Comparison of ENCODE assay signal across 14 cellular contexts in genomic region chr9:126548312-126548711, GRCh38.
DNase-seq lines count a peak whose midpoint lies in the region; ATAC-seq, FAIRE-seq and TF ChIP-seq lines count a peak whose summit lies in the region.
"Had no signal": no experiment of that assay in that cellular context is flagged by ENCODE, and none has a peak within 500 bp of the region (broad histone marks: within the 10 kb centered on the region; RNA-seq: fewer than 3 reads in every experiment).

No MANE protein-coding gene starts in this region.

- H4K20me1 ChIP-seq in IMR-90 (ENCODE audit: insufficient read depth, low read length): peaks cover 2% of the 10 kb centered on the region; the same call in 1 of the 2 replicates

- TF ChIP-seq RAD21 in IMR-90 (IDR thresholded peaks at IDR 0.05; ENCODE audit: low read length): no peak

- H3K4ac ChIP-seq in IMR-90 (ENCODE audit: low read depth, low read length): no peak overlapping the region

- peaks cover 0 to 2% (median 0%) of the 10 kb centered on the region in 7 donors for H3K9me3 Mint-ChIP-seq in CD14-positive monocyte
- H3K9me3 Mint-ChIP-seq: CD8-positive, alpha-beta memory T cell had no signal

- peak; percentile 23 for DNase-seq in CD14-positive monocyte (ENCODE audit: low spot score)
- no peak for DNase-seq in IMR-90
- peak; percentile 62 for DNase-seq in left lobe of liver (ENCODE audit: low spot score)
- peak; percentile 55 for DNase-seq in small intestine
- no peak for DNase-seq in stimulated activated CD4-positive, alpha-beta T cell treated with anti-CD3 and anti-CD28 coated beads, Interleukin-15, amount 100 ng/mL, for 24 hours
- DNase-seq in NCI-H1048 (lab: John Stamatoyannopoulos, UW): no peak
- DNase-seq: Caco-2; CD8-positive, alpha-beta memory T cell; HCEC 1CT had no signal

- H3K9ac ChIP-seq in IMR-90 (ENCODE audit: low read depth, low read length): no peak overlapping the region

- H3K4me3 ChIP-seq in IMR-90 (ENCODE audit: insufficient read depth, low read depth, low read length) (no peak overlapping the region), small intestine (ENCODE audit: low read depth in 1 of 2, low read length in 2 of 2) (no peak overlapping the region)
- H3K4me3 ChIP-seq: GM12878 had no signal

- no peak overlapping the region for H3K4me3 Mint-ChIP-seq in CD14-positive monocyte
- H3K4me3 Mint-ChIP-seq: CD8-positive, alpha-beta memory T cell had no signal

- no peak overlapping the region for H2BK20ac ChIP-seq in IMR-90 (ENCODE audit: low read depth, low read length)

- H4K8ac ChIP-seq in IMR-90 (ENCODE audit: low read depth in 2 of 2, low read length in 2 of 2): no peak overlapping the region

- TF ChIP-seq CTCF in CD14-positive monocyte (IDR thresholded peaks at IDR 0.05): no peak
- no peak for TF ChIP-seq CTCF in IMR-90 (conservative IDR thresholded peaks at IDR 0.05; ENCODE audit: low read depth, low read length)

- CTCF ChIA-PET in IMR-90 (lab: Yijun Ruan, JAX): no interaction called here

- in situ Hi-C loops in IMR-90 (cut with MboI; ENCODE audit: low sequenced_read_pairs): no loop called here

- H3K27me3 Mint-ChIP-seq in CD14-positive monocyte (ENCODE audit: low read depth in 3 of 3): peaks cover 0 to 6% (median 0%) of the 10 kb centered on the region in 3 donors

- 63% methylated on average over 5 of the region's 7 CpGs; no CpG with 5 or more reads in 1 of the 2 experiments for WGBS in IMR-90 (ENCODE audit: extremely low coverage in 2 of 2, insufficient read length in 1 of 2), 2 experiments
- WGBS in small intestine, 3 donors: 39 to 71% (median 44%) methylated on average over 6 to 7 of the region's 7 CpGs

- no peak overlapping the region for H3K4me2 ChIP-seq in IMR-90 (ENCODE audit: low read depth, low read length)

- no peak overlapping the region for H3K14ac ChIP-seq in IMR-90 (replicated peaks; ENCODE audit: low read depth, low read length)

- H3K27me3 ChIP-seq in IMR-90 (ENCODE audit: control insufficient read depth, insufficient read depth, low read length) (peaks cover 42% of the 10 kb centered on the region), small intestine (ENCODE audit: control insufficient read depth in 2 of 2, insufficient read depth in 2 of 2, low read length in 2 of 2) (no peaks in the 10 kb centered on the region)

- H3K36me3 ChIP-seq in IMR-90 (ENCODE audit: control insufficient read depth, insufficient read depth, low read length) (no peaks in the 10 kb centered on the region), small intestine (ENCODE audit: control insufficient read depth in 2 of 2, insufficient read depth in 2 of 2, low read length in 2 of 2) (no peaks in the 10 kb centered on the region)

- no peak for FAIRE-seq in small intestine (lab: Jason Lieb, UNC)
- FAIRE-seq: GM12878, H1 had no signal

- POLR2A ChIA-PET in IMR-90 (lab: Charles Lee; ENCODE audit: unreplicated experiment): no interaction called here

- no peak overlapping the region for H2AFZ ChIP-seq in IMR-90 (replicated peaks; ENCODE audit: low read length, poor library complexity)

- no peak overlapping the region for H3K56ac ChIP-seq in IMR-90 (ENCODE audit: extremely low read depth, insufficient read depth, low read length)

- peaks cover 2% of the 10 kb centered on the region for H3K4me1 Mint-ChIP-seq in CD14-positive monocyte
- H3K4me1 Mint-ChIP-seq: CD8-positive, alpha-beta memory T cell had no signal

- no peak overlapping the region for H3K27ac Mint-ChIP-seq in CD14-positive monocyte
- H3K27ac Mint-ChIP-seq: CD8-positive, alpha-beta memory T cell had no signal

- ATAC-seq in IMR-90 (ENCODE audit: low read depth) (no peak), left lobe of liver (peak; percentile 94), HG02973 (IDR thresholded peaks at IDR 0.05; ENCODE audit: unreplicated experiment) (no peak), GM18858 (IDR thresholded peaks at IDR 0.05; ENCODE audit: unreplicated experiment) (no peak)
- ATAC-seq: GM12878 had no signal

- H3K4me1 ChIP-seq in IMR-90 (ENCODE audit: control insufficient read depth, insufficient read depth, low read length) (no peaks in the 10 kb centered on the region), small intestine (ENCODE audit: control insufficient read depth in 2 of 2, insufficient read depth in 1 of 2, low read depth in 1 of 2, low read length in 1 of 2) (no peaks in the 10 kb centered on the region)
- H3K4me1 ChIP-seq: Caco-2 had no signal

- intact Hi-C loops in CD14-positive monocyte (cut with micrococcal nuclease) (no loop called here), IMR-90 (cut with micrococcal nuclease) (no loop called here)

- H3K18ac ChIP-seq in IMR-90 (ENCODE audit: low read depth, low read length): no peak overlapping the region

- H4K5ac ChIP-seq in IMR-90 (ENCODE audit: low read depth, low read length): no peak overlapping the region

- no peaks in the 10 kb centered on the region for H3K36me3 Mint-ChIP-seq in CD14-positive monocyte
- H3K36me3 Mint-ChIP-seq: CD8-positive, alpha-beta memory T cell had no signal

- H2BK120ac ChIP-seq in IMR-90 (ENCODE audit: low read depth, low read length): no peak overlapping the region

- no peak overlapping the region for H4K91ac ChIP-seq in IMR-90 (ENCODE audit: insufficient read depth, low read depth, low read length)

- no TSS peak for BruUV-seq in IMR-90 (replicated peaks; lab: Mats Ljungman, UMichigan)

- no peak overlapping the region for H2BK5ac ChIP-seq in IMR-90 (ENCODE audit: low read depth, low read length, poor library complexity, severe bottlenecking)

- H3K9me3 ChIP-seq in IMR-90 (ENCODE audit: control insufficient read depth, insufficient read depth, low read length): 0 out of 2 replicates have a peak, but pooled peaks cover 2% of the 10 kb centered on the region
- no peaks in the 10 kb centered on the region for H3K9me3 ChIP-seq in small intestine (ENCODE audit: control insufficient read depth, low read depth)
- H3K9me3 ChIP-seq: Caco-2 had no signal

- H2AK5ac ChIP-seq in IMR-90 (ENCODE audit: low read depth, low read length): no peak overlapping the region

- H2BK15ac ChIP-seq in IMR-90 (ENCODE audit: low read depth, low read length): no peak overlapping the region

- no peak for TF ChIP-seq POLR2A in IMR-90 (IDR thresholded peaks at IDR 0.05; ENCODE audit: low read depth, low read length)

- dilution Hi-C loops in IMR-90 (cut with HindIII; ENCODE audit: low sequenced_read_pairs, unreplicated experiment): no loop called here

- H3K79me1 ChIP-seq in IMR-90 (ENCODE audit: low read depth in 1 of 2, low read length in 2 of 2): no peaks in the 10 kb centered on the region

- H2AK9ac ChIP-seq in IMR-90 (replicated peaks; ENCODE audit: low read depth, low read length, poor library complexity): peak overlapping the region; percentile 42

- no peaks in the 10 kb centered on the region; the same call in 1 of the 2 replicates for H3K9me1 ChIP-seq in IMR-90 (ENCODE audit: insufficient read depth, low read length)

- no peak overlapping the region for H3K23ac ChIP-seq in IMR-90 (ENCODE audit: low read depth, low read length)

- H3K27ac ChIP-seq in IMR-90 (ENCODE audit: insufficient read depth, low read length) (no peak overlapping the region), small intestine (ENCODE audit: low read depth in 1 of 2, low read length in 1 of 2) (no peak overlapping the region)
- H3K27ac ChIP-seq: 22Rv1 had no signal

TF ChIP-seq in IMR-90, 13 proteins besides CTCF, POLR2A, EP300 and RAD21:
- TF ChIP-seq BHLHE40 (IDR thresholded peaks at IDR 0.05; ENCODE audit: low read depth, low read length) (no peak), SMC3 (IDR thresholded peaks at IDR 0.05; ENCODE audit: low read depth, low read length) (no peak), CEBPB (IDR thresholded peaks at IDR 0.05; ENCODE audit: low read depth, low read length) (no peak), CHD1 (IDR thresholded peaks at IDR 0.05; ENCODE audit: low read depth, low read length) (no peak), FOS (IDR thresholded peaks at IDR 0.05; ENCODE audit: low read depth, low read length) (no peak), RFX5 (IDR thresholded peaks at IDR 0.05; ENCODE audit: low read depth, low read length) (no peak), USF2 (IDR thresholded peaks at IDR 0.05; ENCODE audit: low read depth, low read length) (no peak), MAZ (IDR thresholded peaks at IDR 0.05; ENCODE audit: borderline replicate concordance, low read depth, low read length) (no peak), RCOR1 (IDR thresholded peaks at IDR 0.05; ENCODE audit: insufficient replicate concordance, low read length) (no peak), MAFK (IDR thresholded peaks at IDR 0.05; ENCODE audit: low read depth, low read length) (no peak)

Comparison
In these comparisons a context has a peak if more than half of its experiments do, and no peak if none do; other contexts are left out.
1. DNase-seq: peak in CD14-positive monocyte (single experiment), left lobe of liver (single experiment) and small intestine (single experiment); none in IMR-90 (single experiment), stimulated activated CD4-positive, alpha-beta T cell treated with anti-CD3 and anti-CD28 coated beads, Interleukin-15, amount 100 ng/mL, for 24 hours (single experiment) and NCI-H1048 (single experiment).